ENCODE assay signal across 8 cellular contexts in the genomic region with DNA sequence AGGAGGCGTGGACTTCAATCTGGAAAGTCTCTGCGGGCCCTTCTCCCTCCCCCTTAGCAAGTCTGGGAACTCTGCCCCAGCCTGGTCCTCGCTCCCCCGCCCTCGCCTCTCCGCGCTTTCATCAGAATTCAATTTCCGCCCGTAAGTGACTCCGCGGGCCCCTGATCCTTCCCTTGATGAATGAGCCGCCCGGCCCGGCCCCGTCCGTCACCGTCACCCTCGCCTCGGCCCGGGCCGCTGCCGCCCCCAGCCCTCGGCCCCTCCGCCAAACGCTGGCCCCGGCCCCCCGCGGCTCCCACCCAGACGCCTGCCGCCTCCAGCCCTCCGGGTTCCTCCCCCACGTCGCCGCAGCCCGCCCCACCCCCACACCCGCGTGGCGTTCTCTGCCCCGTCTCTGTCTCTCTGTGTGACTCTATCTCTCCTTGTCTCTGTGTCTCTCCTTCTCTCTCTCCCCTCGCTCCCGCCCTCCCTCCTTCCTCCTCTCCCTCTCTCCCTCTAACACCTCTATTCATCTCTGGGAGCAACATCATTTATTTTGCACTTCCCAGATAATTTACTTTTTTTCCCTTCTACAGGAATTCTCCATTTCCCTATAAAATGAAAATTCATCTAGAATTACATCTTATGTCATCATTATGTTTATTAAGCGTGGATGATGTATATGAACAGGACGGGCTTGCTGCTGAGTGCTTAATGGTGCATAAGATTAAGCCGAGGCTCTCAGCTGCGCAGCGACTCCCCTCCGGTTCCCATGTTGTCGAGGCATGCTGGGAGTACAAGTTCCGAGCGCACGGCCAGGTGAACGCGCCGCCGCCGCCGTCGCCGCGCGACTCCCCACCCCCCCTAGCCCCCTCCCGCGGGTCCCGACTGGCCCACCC.
DNase-seq lines count a peak whose midpoint lies in the region; ATAC-seq and TF ChIP-seq lines count a peak whose summit lies in the region.

No MANE protein-coding gene starts in this region.

- CTCF ChIA-PET in activated CD4-positive, alpha-beta T cell treated with anti-CD3 and anti-CD28 coated beads for 36 hours (lab: Charles Lee): no interaction called here
- CTCF ChIA-PET in activated CD4-positive, alpha-beta memory T cell treated with anti-CD3 and anti-CD28 coated beads for 36 hours (lab: Charles Lee): interaction anchor here (1.3 kb wide), 1 partner anchor 89 kb away, joined by 5 read pairs; no protein-coding TSS in a partner anchor

- H3K27ac Mint-ChIP-seq in activated CD4-positive, alpha-beta T cell treated with anti-CD3 and anti-CD28 coated beads for 36 hours: peak overlapping the region; percentile 12
- no peak overlapping the region for H3K27ac Mint-ChIP-seq in activated CD4-positive, alpha-beta memory T cell treated with anti-CD3 and anti-CD28 coated beads for 36 hours

- POLR2A ChIA-PET in activated CD4-positive, alpha-beta T cell treated with anti-CD3 and anti-CD28 coated beads for 36 hours (lab: Charles Lee): no interaction called here
- POLR2A ChIA-PET in activated CD4-positive, alpha-beta memory T cell treated with anti-CD3 and anti-CD28 coated beads for 36 hours (lab: Charles Lee): no interaction called here

- H3K27me3 Mint-ChIP-seq in activated CD4-positive, alpha-beta T cell treated with anti-CD3 and anti-CD28 coated beads for 36 hours: peaks cover 58% of the 10 kb centered on the region
- peaks cover 60% of the 10 kb centered on the region for H3K27me3 Mint-ChIP-seq in activated CD4-positive, alpha-beta memory T cell treated with anti-CD3 and anti-CD28 coated beads for 36 hours

- intact Hi-C loops in activated CD4-positive, alpha-beta T cell treated with anti-CD3 and anti-CD28 coated beads for 36 hours (cut with DNase I, micrococcal nuclease): loop anchor here in 1 of 2 experiments (2.0 kb wide), 1 partner anchor 173 kb away; no protein-coding TSS in a partner anchor
- intact Hi-C loops in activated CD4-positive, alpha-beta memory T cell treated with anti-CD3 and anti-CD28 coated beads for 36 hours (cut with micrococcal nuclease): loop anchor here (10.0 kb wide), 1 partner anchor 89 kb away; no protein-coding TSS in a partner anchor

- TF ChIP-seq POLR2A in GM18505 (IDR thresholded peaks at IDR 0.05; ENCODE audit: borderline replicate concordance, extremely low read depth, insufficient read depth, insufficient read length): no peak

- H3K4me3 ChIP-seq in iPS-11a (ENCODE audit: low read depth, low read length): peak overlapping the region; percentile 33

- H3K4me1 Mint-ChIP-seq in activated CD4-positive, alpha-beta T cell treated with anti-CD3 and anti-CD28 coated beads for 36 hours: peaks cover 20% of the 10 kb centered on the region
- H3K4me1 Mint-ChIP-seq in activated CD4-positive, alpha-beta memory T cell treated with anti-CD3 and anti-CD28 coated beads for 36 hours (ENCODE audit: low read depth): peaks cover 23% of the 10 kb centered on the region

- H3K36me3 Mint-ChIP-seq in activated CD4-positive, alpha-beta T cell treated with anti-CD3 and anti-CD28 coated beads for 36 hours (ENCODE audit: low read depth): no peaks in the 10 kb centered on the region
- H3K36me3 Mint-ChIP-seq in activated CD4-positive, alpha-beta memory T cell treated with anti-CD3 and anti-CD28 coated beads for 36 hours: no peaks in the 10 kb centered on the region

- peak; percentile 72 for DNase-seq in activated CD4-positive, alpha-beta T cell treated with anti-CD3 and anti-CD28 coated beads for 36 hours
- no peak for DNase-seq in activated CD4-positive, alpha-beta T cell treated with anti-CD3 and anti-CD28 coated beads for 1 hour
- peak; percentile 65 for DNase-seq in activated CD4-positive, alpha-beta memory T cell treated with anti-CD3 and anti-CD28 coated beads for 36 hours
- DNase-seq in stimulated activated naive CD8-positive, alpha-beta T cell treated with anti-CD3 and anti-CD28 coated beads, Interleukin-15, Interleukin-2, amounts not matched to agents 100 U/mL and 50 U/mL, for 24 hours: peak; percentile 56
- no peak for DNase-seq in activated gamma-delta T cell treated with Interleukin-2 at 50 U/mL for 16 hours

- peak; percentile 48 for ATAC-seq in activated CD4-positive, alpha-beta T cell treated with anti-CD3 and anti-CD28 coated beads for 36 hours
- ATAC-seq in stimulated activated naive CD8-positive, alpha-beta T cell treated with anti-CD3 and anti-CD28 coated beads, Interleukin-15, Interleukin-2, amounts not matched to agents 100 U/mL and 50 U/mL, for 24 hours: peak; percentile 40
- no peak for ATAC-seq in GM18505 (IDR thresholded peaks at IDR 0.05; ENCODE audit: unreplicated experiment)
- no peak for ATAC-seq in HG02798 (IDR thresholded peaks at IDR 0.05; ENCODE audit: poor library complexity, unreplicated experiment)

- H3K4me3 Mint-ChIP-seq in activated CD4-positive, alpha-beta T cell treated with anti-CD3 and anti-CD28 coated beads for 36 hours: peak overlapping the region; percentile 62
- peak overlapping the region; percentile 64 for H3K4me3 Mint-ChIP-seq in activated CD4-positive, alpha-beta memory T cell treated with anti-CD3 and anti-CD28 coated beads for 36 hours

- H3K9me3 Mint-ChIP-seq in activated CD4-positive, alpha-beta T cell treated with anti-CD3 and anti-CD28 coated beads for 36 hours (ENCODE audit: low read depth): no peaks in the 10 kb centered on the region
- no peaks in the 10 kb centered on the region for H3K9me3 Mint-ChIP-seq in activated CD4-positive, alpha-beta memory T cell treated with anti-CD3 and anti-CD28 coated beads for 36 hours

Comparison
In these comparisons a context has a peak if more than half of its experiments do, and no peak if none do; other contexts are left out.
1. DNase-seq: peak in activated CD4-positive, alpha-beta T cell treated with anti-CD3 and anti-CD28 coated beads for 36 hours (single experiment), activated CD4-positive, alpha-beta memory T cell treated with anti-CD3 and anti-CD28 coated beads for 36 hours (single experiment) and stimulated activated naive CD8-positive, alpha-beta T cell treated with anti-CD3 and anti-CD28 coated beads, Interleukin-15, Interleukin-2, amounts not matched to agents 100 U/mL and 50 U/mL, for 24 hours (single experiment); none in activated CD4-positive, alpha-beta T cell treated with anti-CD3 and anti-CD28 coated beads for 1 hour (single experiment) and activated gamma-delta T cell treated with Interleukin-2 at 50 U/mL for 16 hours (single experiment).
2. ATAC-seq: peak in activated CD4-positive, alpha-beta T cell treated with anti-CD3 and anti-CD28 coated beads for 36 hours (single experiment) and stimulated activated naive CD8-positive, alpha-beta T cell treated with anti-CD3 and anti-CD28 coated beads, Interleukin-15, Interleukin-2, amounts not matched to agents 100 U/mL and 50 U/mL, for 24 hours (single experiment); none in GM18505 (single experiment) and HG02798 (single experiment).